In genomic region chr17:74465378-74466110, GRCh38 we compare ENCODE assay signal across 1 cellular context.
A peak's percentile ranks its signal among the peaks of the same experiment; 100 is the strongest.
TF ChIP-seq lines count a peak whose summit lies in the region.

No MANE protein-coding gene starts in this region.

TF ChIP-seq in HEK293, 187 proteins besides CTCF, POLR2A, EP300 and RAD21 (continued from another document):
- TF ChIP-seq ZNF473 (tag by site-specific recombination; IDR thresholded peaks at IDR 0.05): peak; percentile 60; the same call in 1 of the 2 replicates
- TF ChIP-seq ZBTB20 (tag by site-specific recombination; IDR thresholded peaks at IDR 0.05): no peak
- no peak for TF ChIP-seq ZNF548 (tag by site-specific recombination; IDR thresholded peaks at IDR 0.05)
- TF ChIP-seq PRDM4 (tag by site-specific recombination; IDR thresholded peaks at IDR 0.05): no peak
- TF ChIP-seq ZSCAN4 (tag by site-specific recombination; IDR thresholded peaks at IDR 0.05): peak; percentile 79
- TF ChIP-seq ZNF654 (tag by site-specific recombination; IDR thresholded peaks at IDR 0.05; ENCODE audit: low read depth): no peak
- peak; percentile 38; the same call in 1 of the 2 replicates for TF ChIP-seq ZNF239 (tag by site-specific recombination; IDR thresholded peaks at IDR 0.05)
- TF ChIP-seq ZNF23 (tag by site-specific recombination; IDR thresholded peaks at IDR 0.05; ENCODE audit: borderline replicate concordance): no peak
- peak; percentile 76 for TF ChIP-seq EGR2 (tag by site-specific recombination; IDR thresholded peaks at IDR 0.05; ENCODE audit: low read depth)
- no peak for TF ChIP-seq SCRT2 (tag by site-specific recombination; IDR thresholded peaks at IDR 0.05)
- TF ChIP-seq ZNF169 (tag by site-specific recombination; IDR thresholded peaks at IDR 0.05): no peak
- TF ChIP-seq ZFHX2 (tag by site-specific recombination; conservative IDR thresholded peaks at IDR 0.05): peak; percentile 90
- TF ChIP-seq ZFP3 (tag by site-specific recombination; IDR thresholded peaks at IDR 0.05; ENCODE audit: low read depth): no peak
- no peak for TF ChIP-seq ZNF544 (tag by site-specific recombination; IDR thresholded peaks at IDR 0.05)
- TF ChIP-seq ZNF785 (tag by site-specific recombination; IDR thresholded peaks at IDR 0.05): peak; percentile 50; the same call in 1 of the 2 replicates
- no peak for TF ChIP-seq ZNF335 (tag by site-specific recombination; conservative IDR thresholded peaks at IDR 0.05)
